Comparison of ENCODE assay signal across 9 cellular contexts in the genomic region with DNA sequence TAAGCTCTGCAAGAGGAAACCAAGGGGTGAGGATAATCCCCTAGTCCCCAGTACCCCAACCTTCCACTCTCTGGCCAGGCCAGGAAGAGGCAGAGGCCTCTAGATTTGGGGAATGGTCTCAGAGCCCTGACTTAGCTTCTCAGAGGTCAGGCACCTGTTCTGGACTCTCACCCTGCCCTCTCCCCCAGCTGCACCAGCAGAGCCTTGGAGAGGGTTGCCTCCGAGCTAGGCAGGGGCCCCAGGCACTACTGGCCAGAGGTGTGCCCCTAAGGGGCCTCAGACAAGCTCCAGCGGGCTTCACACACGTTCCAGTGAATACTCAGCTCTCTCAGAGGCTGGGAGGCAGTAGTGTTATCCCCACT. TPM values are rescaled to one million over a fixed set of nuclear protein-coding genes. Genes with fewer than 3 reads are reported as not detected.
A peak's percentile ranks its signal among the peaks of the same experiment; 100 is the strongest.
DNase-seq lines count a peak whose midpoint lies in the region; ATAC-seq, FAIRE-seq and TF ChIP-seq lines count a peak whose summit lies in the region.
"Had no signal": no experiment of that assay in that cellular context is flagged by ENCODE, and none has a peak within 500 bp of the region (broad histone marks: within the 10 kb centered on the region; RNA-seq: fewer than 3 reads in every experiment).

No MANE protein-coding gene starts in this region.

- H3K9me1 ChIP-seq in keratinocyte (ENCODE audit: control insufficient read depth, extremely low read depth, insufficient read depth, low read length) = no peaks in the 10 kb centered on the region

- DNase-seq in SK-N-SH (no peak), keratinocyte (ENCODE audit: low read depth, low spot score) (no peak), stomach (no peak), GF-D8 (lab: John Stamatoyannopoulos, UW) (no peak), NCI-H510A (lab: John Stamatoyannopoulos, UW) (no peak)
- no peak for DNase-seq in activated CD4-positive, alpha-beta memory T cell treated with anti-CD3 and anti-CD28 coated beads, Interleukin-2, amount 10 ng/mL, durations not matched to agents 7 days and 5 days
- no peak for DNase-seq in effector CD4-positive, alpha-beta T cell

- no peaks in the 10 kb centered on the region for H3K9me2 ChIP-seq in SK-N-SH

- no peaks in the 10 kb centered on the region for H3K9me3 ChIP-seq in SK-N-SH
- no peaks in the 10 kb centered on the region for H3K9me3 ChIP-seq in keratinocyte (ENCODE audit: control insufficient read depth, low read depth, low read length)
- H3K9me3 ChIP-seq in stomach = no peaks in the 10 kb centered on the region

- H3K9ac ChIP-seq in SK-N-SH (peak overlapping the region; percentile 78; the same call in 1 of the 2 replicates), keratinocyte (ENCODE audit: control insufficient read depth, extremely low read depth, insufficient read depth, low read length) (no peak overlapping the region)

- ATAC-seq in SK-N-SH treated with all-trans-retinoic acid at 6 μM for 48 hours = no peak

- TF ChIP-seq CTCF in SK-N-SH (IDR thresholded peaks at IDR 0.05) = no peak
- no peak for TF ChIP-seq CTCF in keratinocyte (optimal IDR thresholded peaks at IDR 0.05 in 1 of 3, IDR thresholded peaks at IDR 0.05 in 1 of 3, conservative IDR thresholded peaks at IDR 0.05 in 1 of 3; ENCODE audit: extremely low read depth in 1 of 3, insufficient read depth in 2 of 3, low read length in 3 of 3)
- no peak for TF ChIP-seq CTCF in stomach (IDR thresholded peaks at IDR 0.05)

- peaks cover 9% of the 10 kb centered on the region for H3K4me1 Mint-ChIP-seq in activated CD4-positive, alpha-beta memory T cell treated with anti-CD3 and anti-CD28 coated beads, Interleukin-2, amount 10 ng/mL, durations not matched to agents 7 days and 5 days

- FAIRE-seq in keratinocyte (lab: Jason Lieb, UNC) = no peak
- FAIRE-seq: A204.1 had no signal

- CTCF ChIA-PET in SK-N-SH (lab: Yijun Ruan, JAX) = interaction anchor here (0.6 to 4.0 kb wide), 6 partner anchors 9 to 107 kb away, joined by 3 to 31 read pairs (median 4); a partner anchor contains a TSS
- CTCF ChIA-PET in activated CD4-positive, alpha-beta memory T cell treated with anti-CD3 and anti-CD28 coated beads, Interleukin-2, amount 10 ng/mL, durations not matched to agents 7 days and 5 days (lab: Charles Lee) = interaction anchor here (0.8 to 1.2 kb wide), 4 partner anchors 18 to 107 kb away, joined by 3 to 4 read pairs (median 3); a partner anchor contains a TSS

- WGBS in SK-N-SH (ENCODE audit: low lambda C conversion rate) = 29% methylated on average over 2 of the region's 3 CpGs
- 12 to 21% (median 12%) methylated on average over 3 of the region's 3 CpGs; no CpG with 5 or more reads in 2 of the 5 donors for WGBS in stomach, 5 donors

- H3K27ac Mint-ChIP-seq in activated CD4-positive, alpha-beta memory T cell treated with anti-CD3 and anti-CD28 coated beads, Interleukin-2, amount 10 ng/mL, durations not matched to agents 7 days and 5 days = no peak overlapping the region

- H3K27ac ChIP-seq in SK-N-SH (ENCODE audit: low read depth in 2 of 2, low read length in 1 of 2) = peak overlapping the region; percentile 76 to 89
- H3K27ac ChIP-seq in keratinocyte (ENCODE audit: control insufficient read depth, insufficient read depth, low read length) = no peak overlapping the region
- H3K27ac ChIP-seq in stomach = peak overlapping the region in 4 of 5 donors; percentile 56 to 82 (median 72)

- no peaks in the 10 kb centered on the region for H3F3A ChIP-seq in SK-N-SH (replicated peaks; ENCODE audit: insufficient read depth)

- H2AFZ ChIP-seq in SK-N-SH (ENCODE audit: low read depth) (no peak overlapping the region), keratinocyte (ENCODE audit: control insufficient read depth, low read length) (no peak overlapping the region)

- no peaks in the 10 kb centered on the region for H3K9me3 Mint-ChIP-seq in activated CD4-positive, alpha-beta memory T cell treated with anti-CD3 and anti-CD28 coated beads, Interleukin-2, amount 10 ng/mL, durations not matched to agents 7 days and 5 days

- POLR2A ChIA-PET in SK-N-SH (lab: Yijun Ruan, JAX) = interaction anchor here (0.8 to 1.2 kb wide), 4 partner anchors 8 to 19 kb away, joined by 3 to 4 read pairs (median 3); a partner anchor contains a TSS
- POLR2A ChIA-PET in activated CD4-positive, alpha-beta memory T cell treated with anti-CD3 and anti-CD28 coated beads, Interleukin-2, amount 10 ng/mL, durations not matched to agents 7 days and 5 days (lab: Charles Lee) = interaction anchor here (1.2 to 1.5 kb wide), 3 partner anchors 11 to 95 kb away, joined by 3 to 6 read pairs (median 4); a partner anchor contains a TSS

- dilution Hi-C loops in keratinocyte (cut with MboI; ENCODE audit: extremely low pct_ligation_motif_present, low sequenced_read_pairs) = no loop called here

- peak overlapping the region; percentile 35 for H3K4me3 Mint-ChIP-seq in activated CD4-positive, alpha-beta memory T cell treated with anti-CD3 and anti-CD28 coated beads, Interleukin-2, amount 10 ng/mL, durations not matched to agents 7 days and 5 days

- peaks cover 0 to 15% of the 10 kb centered on the region in 2 experiments for H3K36me3 ChIP-seq in SK-N-SH (replicated peaks in 1 of 2; ENCODE audit: control insufficient read depth in 1 of 2, insufficient read depth in 2 of 2, low read length in 1 of 2)
- no peaks in the 10 kb centered on the region for H3K36me3 ChIP-seq in keratinocyte (ENCODE audit: control insufficient read depth in 2 of 2, extremely low read depth in 1 of 2, insufficient read depth in 2 of 2, low read length in 2 of 2)
- peaks cover 0 to 21% (median 18%) of the 10 kb centered on the region in 4 donors for H3K36me3 ChIP-seq in stomach

- H3K4me2 ChIP-seq in SK-N-SH (peak overlapping the region; percentile 99), keratinocyte (ENCODE audit: control insufficient read depth, extremely low read depth, insufficient read depth, low read depth, low read length) (peak overlapping the region; percentile 62)

- H3K4me1 ChIP-seq in SK-N-SH (ENCODE audit: control insufficient read depth in 1 of 2, insufficient read depth in 2 of 2, low read depth in 1 of 2, low read length in 1 of 2) (peaks cover 11 to 45% of the 10 kb centered on the region in 2 experiments; a peak in 2 of 4 replicates), keratinocyte (ENCODE audit: control insufficient read depth, extremely low read depth, insufficient read depth, low read length) (peaks cover 7% of the 10 kb centered on the region), stomach (peaks cover 21 to 36% (median 27%) of the 10 kb centered on the region in 4 donors)

- peaks cover 27% of the 10 kb centered on the region for H3K27me3 Mint-ChIP-seq in activated CD4-positive, alpha-beta memory T cell treated with anti-CD3 and anti-CD28 coated beads, Interleukin-2, amount 10 ng/mL, durations not matched to agents 7 days and 5 days

- no peak for TF ChIP-seq RAD21 in SK-N-SH (IDR thresholded peaks at IDR 0.05; ENCODE audit: low read length)

- peaks cover 9% of the 10 kb centered on the region; the same call in 1 of the 2 replicates for H4K20me1 ChIP-seq in SK-N-SH (ENCODE audit: insufficient read depth)
- H4K20me1 ChIP-seq in keratinocyte (ENCODE audit: control insufficient read depth, extremely low read depth, insufficient read depth, low read length) = no peaks in the 10 kb centered on the region

- H3K79me2 ChIP-seq in SK-N-SH (ENCODE audit: insufficient read depth) (no peaks in the 10 kb centered on the region), keratinocyte (ENCODE audit: control insufficient read depth, insufficient read depth, low read length) (no peaks in the 10 kb centered on the region)

- H3K27me3 ChIP-seq in SK-N-SH (ENCODE audit: insufficient read depth) (no peaks in the 10 kb centered on the region), keratinocyte (ENCODE audit: control insufficient read depth, extremely low read depth, insufficient read depth, low read length) (peaks cover 32% of the 10 kb centered on the region), stomach (peaks cover 0 to 60% (median 13%) of the 10 kb centered on the region in 3 donors)

- TF ChIP-seq POLR2A in stomach (IDR thresholded peaks at IDR 0.05) = no peak

- intact Hi-C loops in stomach (cut with DNase I; ENCODE audit: low total_unique reads) = no loop called here

- no peak for TF ChIP-seq EP300 in SK-N-SH (IDR thresholded peaks at IDR 0.05; ENCODE audit: borderline replicate concordance in 1 of 2, low read depth in 1 of 2, low read length in 1 of 2)
- TF ChIP-seq EP300 in stomach (IDR thresholded peaks at IDR 0.05) = no peak

- no peaks in the 10 kb centered on the region for H3K36me3 Mint-ChIP-seq in activated CD4-positive, alpha-beta memory T cell treated with anti-CD3 and anti-CD28 coated beads, Interleukin-2, amount 10 ng/mL, durations not matched to agents 7 days and 5 days (ENCODE audit: low read depth)

- H3K4me3 ChIP-seq in SK-N-SH (ENCODE audit: low read depth in 2 of 2, low read length in 1 of 2) (peak overlapping the region; percentile 52 to 93; a peak in 3 of 4 replicates), keratinocyte (ENCODE audit: control insufficient read depth in 2 of 3, extremely low read depth in 1 of 3, insufficient read depth in 2 of 3, low read depth in 1 of 3, low read length in 3 of 3) (no peak overlapping the region), stomach (peak overlapping the region in 3 of 4 donors; percentile 46 to 63 (median 55))

RNA-seq across cellular contexts. Expression of a gene that starts 8.0 kb away (rescaled TPM):
- polyA plus RNA-seq in SK-N-SH (2012; rRNA removed) = 0.30 and 0.49 TPM in 2 replicates
- polyA plus RNA-seq in SK-N-SH (2012; cell fraction: cytosol; rRNA removed) = 0.14 TPM in 1 of 2 replicates, not detected in the other
- polyA plus RNA-seq in SK-N-SH (2012; cell fraction: nucleus; rRNA removed) = 0.89 and 1.3 TPM in 2 replicates
- 1 to 10 TPM; 1.5 to 2.3 TPM for total RNA-seq in activated CD4-positive, alpha-beta memory T cell treated with anti-CD3 and anti-CD28 coated beads, Interleukin-2, amount 10 ng/mL, durations not matched to agents 7 days and 5 days
- 0.25 to 0.32 TPM in 2 of 3 replicates, not detected in the other for polyA plus RNA-seq in keratinocyte
- polyA plus RNA-seq in keratinocyte (2011; ENCODE audit: low read depth) = not detected
- 0.22 TPM in 1 of 2 replicates, not detected in the other for polyA plus RNA-seq in keratinocyte (2011; cell fraction: cytosol; rRNA removed)
- polyA plus RNA-seq in keratinocyte (2011; cell fraction: nucleus; rRNA removed) = 1.4 and 1.9 TPM in 2 replicates
- not detected in 2 replicates for polyA plus RNA-seq in keratinocyte (2012; ENCODE audit: low replicate concordance)
- polyA minus RNA-seq in keratinocyte = 1.0 to 3.9 TPM (median 1.6 TPM) in 3 replicates
- not detected for polyA minus RNA-seq in keratinocyte (2011; cell fraction: cytosol; rRNA and poly(A)+ RNA removed)
- polyA minus RNA-seq in keratinocyte (2011; cell fraction: nucleus; rRNA and poly(A)+ RNA removed) = 4.8 and 5.0 TPM in 2 replicates
- total RNA-seq in stomach = 1 to 10 TPM in 2 of 5 donors, not detected in 3; 6.7 to 9.9 TPM
- polyA plus RNA-seq in stomach = under 1 TPM in 2 of 3 donors, not detected in 1; 0.33 to 0.50 TPM

RNA-seq across cellular contexts. Expression of a gene that starts 13.6 kb away (rescaled TPM):
- polyA plus RNA-seq in SK-N-SH (2012; rRNA removed) (11.0 and 12.5 TPM in 2 replicates), keratinocyte (0.51 to 0.95 TPM (median 0.83 TPM) in 3 replicates), stomach (1 to 10 TPM; 4.9 to 8.3 (median 7.6) TPM)
- 6.0 and 9.8 TPM in 2 replicates for polyA plus RNA-seq in SK-N-SH (2012; cell fraction: cytosol; rRNA removed)
- polyA plus RNA-seq in SK-N-SH (2012; cell fraction: nucleus; rRNA removed) = 21.1 and 22.5 TPM in 2 replicates
- under 1 TPM; 0.48 to 0.50 TPM for total RNA-seq in activated CD4-positive, alpha-beta memory T cell treated with anti-CD3 and anti-CD28 coated beads, Interleukin-2, amount 10 ng/mL, durations not matched to agents 7 days and 5 days
- 0.24 TPM for polyA plus RNA-seq in keratinocyte (2011; ENCODE audit: low read depth)
- polyA plus RNA-seq in keratinocyte (2011; cell fraction: cytosol; rRNA removed) = 0.66 and 1.4 TPM in 2 replicates
- polyA plus RNA-seq in keratinocyte (2011; cell fraction: nucleus; rRNA removed) = 0.62 and 0.89 TPM in 2 replicates
- polyA plus RNA-seq in keratinocyte (2012; ENCODE audit: low replicate concordance) = 0.44 and 0.94 TPM in 2 replicates
- 0.67 to 0.92 TPM (median 0.69 TPM) in 3 replicates for polyA minus RNA-seq in keratinocyte
- 4.2 TPM for polyA minus RNA-seq in keratinocyte (2011; cell fraction: cytosol; rRNA and poly(A)+ RNA removed)
- polyA minus RNA-seq in keratinocyte (2011; cell fraction: nucleus; rRNA and poly(A)+ RNA removed) = 0.53 and 1.1 TPM in 2 replicates
- 1 to 10 TPM in 4 of 5 donors, not detected in 1; 2.9 to 8.0 (median 6.2) TPM for total RNA-seq in stomach

RNA-seq across cellular contexts. Expression of a gene that starts 18.6 kb away (rescaled TPM):
- polyA plus RNA-seq in SK-N-SH (2012; rRNA removed) (44.1 and 46.4 TPM in 2 replicates), keratinocyte (16.7 to 25.1 TPM (median 17.2 TPM) in 3 replicates), stomach (10 to 100 TPM; 35.5 to 44.2 (median 38.5) TPM)
- polyA plus RNA-seq in SK-N-SH (2012; cell fraction: cytosol; rRNA removed) = 22.0 and 28.1 TPM in 2 replicates
- polyA plus RNA-seq in SK-N-SH (2012; cell fraction: nucleus; rRNA removed) = 92.8 and 94.1 TPM in 2 replicates
- 10 to 100 TPM; 54.1 to 55.0 TPM for total RNA-seq in activated CD4-positive, alpha-beta memory T cell treated with anti-CD3 and anti-CD28 coated beads, Interleukin-2, amount 10 ng/mL, durations not matched to agents 7 days and 5 days
- 15.4 TPM for polyA plus RNA-seq in keratinocyte (2011; ENCODE audit: low read depth)
- 9.5 and 22.0 TPM in 2 replicates for polyA plus RNA-seq in keratinocyte (2011; cell fraction: cytosol; rRNA removed)
- 30.3 and 31.9 TPM in 2 replicates for polyA plus RNA-seq in keratinocyte (2011; cell fraction: nucleus; rRNA removed)
- 16.7 and 24.5 TPM in 2 replicates for polyA plus RNA-seq in keratinocyte (2012; ENCODE audit: low replicate concordance)
- 12.8 to 14.6 TPM (median 13.0 TPM) in 3 replicates for polyA minus RNA-seq in keratinocyte
- polyA minus RNA-seq in keratinocyte (2011; cell fraction: cytosol; rRNA and poly(A)+ RNA removed) = 24.2 TPM
- polyA minus RNA-seq in keratinocyte (2011; cell fraction: nucleus; rRNA and poly(A)+ RNA removed) = 20.4 and 26.9 TPM in 2 replicates
- 10 to 100 TPM in 4 of 5 donors, 1 to 10 TPM in 1; 9.9 to 72.7 (median 41.9) TPM for total RNA-seq in stomach

RNA-seq across cellular contexts. Expression of a gene that starts 23.4 kb away (rescaled TPM):
- polyA plus RNA-seq in SK-N-SH (2012; rRNA removed) (1.4 and 2.4 TPM in 2 replicates), keratinocyte (7.1 to 29.9 TPM (median 11.1 TPM) in 3 replicates), stomach (10 to 100 TPM; 13.8 to 45.1 (median 17.4) TPM)
- polyA plus RNA-seq in SK-N-SH (2012; cell fraction: cytosol; rRNA removed) = 0.94 and 1.6 TPM in 2 replicates
- 4.6 and 6.3 TPM in 2 replicates for polyA plus RNA-seq in SK-N-SH (2012; cell fraction: nucleus; rRNA removed)
- total RNA-seq in activated CD4-positive, alpha-beta memory T cell treated with anti-CD3 and anti-CD28 coated beads, Interleukin-2, amount 10 ng/mL, durations not matched to agents 7 days and 5 days = 1 to 10 TPM in 1 of 2 experiments, under 1 TPM in 1; 0.58 to 1.1 TPM
- polyA plus RNA-seq in keratinocyte (2011; ENCODE audit: low read depth) = 1.5 TPM
- polyA plus RNA-seq in keratinocyte (2011; cell fraction: cytosol; rRNA removed) = 5.0 and 13.1 TPM in 2 replicates
- 16.6 and 26.6 TPM in 2 replicates for polyA plus RNA-seq in keratinocyte (2011; cell fraction: nucleus; rRNA removed)
- 5.6 and 30.7 TPM in 2 replicates for polyA plus RNA-seq in keratinocyte (2012; ENCODE audit: low replicate concordance)
- 5.9 to 53.5 TPM (median 6.1 TPM) in 3 replicates for polyA minus RNA-seq in keratinocyte
- polyA minus RNA-seq in keratinocyte (2011; cell fraction: cytosol; rRNA and poly(A)+ RNA removed) = 12.1 TPM
- 4.4 and 6.1 TPM in 2 replicates for polyA minus RNA-seq in keratinocyte (2011; cell fraction: nucleus; rRNA and poly(A)+ RNA removed)
- 10 to 100 TPM in 1 of 5 donors, 1 to 10 TPM in 2, not detected in 2; 4.2 to 11.3 (median 7.6) TPM for total RNA-seq in stomach

RNA-seq across cellular contexts. Expression of a gene that starts 51.8 kb away (rescaled TPM):
- polyA plus RNA-seq in SK-N-SH (2012; rRNA removed) (6.7 and 9.1 TPM in 2 replicates), keratinocyte (7.2 to 8.9 TPM (median 7.9 TPM) in 3 replicates), stomach (10 to 100 TPM in 1 of 3 donors, 1 to 10 TPM in 2; 8.2 to 13.3 (median 9.8) TPM)
- 2.8 and 3.7 TPM in 2 replicates for polyA plus RNA-seq in SK-N-SH (2012; cell fraction: cytosol; rRNA removed)
- polyA plus RNA-seq in SK-N-SH (2012; cell fraction: nucleus; rRNA removed) = 28.1 and 30.4 TPM in 2 replicates
- total RNA-seq in activated CD4-positive, alpha-beta memory T cell treated with anti-CD3 and anti-CD28 coated beads, Interleukin-2, amount 10 ng/mL, durations not matched to agents 7 days and 5 days = 10 to 100 TPM; 18.4 to 22.7 TPM
- 9.4 TPM for polyA plus RNA-seq in keratinocyte (2011; ENCODE audit: low read depth)
- polyA plus RNA-seq in keratinocyte (2011; cell fraction: cytosol; rRNA removed) = 3.9 and 4.9 TPM in 2 replicates
- 20.2 and 24.0 TPM in 2 replicates for polyA plus RNA-seq in keratinocyte (2011; cell fraction: nucleus; rRNA removed)
- polyA plus RNA-seq in keratinocyte (2012; ENCODE audit: low replicate concordance) = 5.7 and 8.1 TPM in 2 replicates
- 16.9 to 18.6 TPM (median 17.4 TPM) in 3 replicates for polyA minus RNA-seq in keratinocyte
- polyA minus RNA-seq in keratinocyte (2011; cell fraction: cytosol; rRNA and poly(A)+ RNA removed) = 8.4 TPM
- polyA minus RNA-seq in keratinocyte (2011; cell fraction: nucleus; rRNA and poly(A)+ RNA removed) = 9.6 and 16.1 TPM in 2 replicates
- total RNA-seq in stomach = 10 to 100 TPM; 20.4 to 45.9 (median 38.4) TPM

Comparison
In these comparisons a context has a peak if more than half of its experiments do, and no peak if none do; other contexts are left out.
1. H3K4me3 ChIP-seq: peak in SK-N-SH (2 of 2) and stomach (3 of 4); none in keratinocyte (0 of 3).